ENCODE assay signal across 8 cellular contexts in genomic region chr3:130759692-130760338, GRCh38. TPM values are rescaled to one million over a fixed set of nuclear protein-coding genes. Genes with fewer than 3 reads are reported as not detected.
DNase-seq lines count a peak whose midpoint lies in the region; ATAC-seq, FAIRE-seq and TF ChIP-seq lines count a peak whose summit lies in the region.

No MANE protein-coding gene starts in this region.

- POLR2A ChIA-PET in activated B cell treated with CpG ODN at 0.5 μM for 24 hours (lab: Charles Lee) = interaction anchor here (3.5 kb wide), 1 partner anchor 134 kb away, joined by 13 read pairs; the partner anchor contains the start of gene ATP2C1

- no peak overlapping the region for H3K27ac ChIP-seq in dorsolateral prefrontal cortex
- H3K27ac ChIP-seq in testis = no peak overlapping the region

- ATAC-seq in HG03280 (IDR thresholded peaks at IDR 0.05; ENCODE audit: unreplicated experiment) (peak; percentile 75), activated B cell treated with CpG ODN at 0.5 μM for 24 hours (ENCODE audit: low read depth) (peak; percentile 57)

- TF ChIP-seq CTCF in AG09319 (IDR thresholded peaks at IDR 0.05; ENCODE audit: low read depth, low read length) (peak; percentile 81), activated B cell treated with CpG ODN at 0.5 μM for 24 hours (IDR thresholded peaks at IDR 0.05) (no peak), dorsolateral prefrontal cortex (IDR thresholded peaks at IDR 0.05 in 54 of 56, conservative IDR thresholded peaks at IDR 0.05 in 2 of 56; ENCODE audit: low read depth in 1 of 56, partially characterized antibody in 56 of 56) (peak; percentile 70 to 91 (median 82)), testis (IDR thresholded peaks at IDR 0.05) (peak; percentile 77 to 85 (median 78))

- no peak for TF ChIP-seq POLR2A in testis (IDR thresholded peaks at IDR 0.05)

- H3K27me3 ChIP-seq in dorsolateral prefrontal cortex (no peaks in the 10 kb centered on the region), testis (no peaks in the 10 kb centered on the region)

- H3K4me1 Mint-ChIP-seq in activated B cell treated with CpG ODN at 0.5 μM for 24 hours = no peaks in the 10 kb centered on the region

- intact Hi-C loops in activated B cell treated with CpG ODN at 0.5 μM for 24 hours (cut with micrococcal nuclease) = loop anchor here (1.0 to 5.0 kb wide), 2 partner anchors 133 to 1637 kb away; no protein-coding TSS in a partner anchor
- intact Hi-C loops in dorsolateral prefrontal cortex (cut with DNase I) = loop anchor here in 1 of 2 donors (5.0 to 10.0 kb wide), 2 partner anchors 132 to 265 kb away; partner anchors contain the start of genes ASTE1, ATP2C1 and NEK11
- intact Hi-C loops in testis (cut with DNase I; ENCODE audit: low total_unique reads) = no loop called here

- no peak for DNase-seq in AG09319 (ENCODE audit: extremely low read depth, low read depth)
- peak; percentile 26 for DNase-seq in GM18507 (ENCODE audit: extremely low spot score, insufficient read length, low read depth)
- peak; percentile 21 for DNase-seq in NCI-H446 treated with DMSO at 0.1 percent for 48 hours (lab: John Stamatoyannopoulos, UW)
- no peak for DNase-seq in activated B cell treated with CpG ODN at 0.5 μM for 24 hours
- DNase-seq in dorsolateral prefrontal cortex = peak in 3 of 10 donors; percentile 25 to 53 (median 52)
- DNase-seq in medulla oblongata (ENCODE audit: extremely low spot score) = peak; percentile 84
- peak; percentile 73 for DNase-seq in testis

- H3K36me3 ChIP-seq in testis (ENCODE audit: low read depth, missing control alignments) = no peaks in the 10 kb centered on the region

- CTCF ChIA-PET in activated B cell treated with CpG ODN at 0.5 μM for 24 hours (lab: Charles Lee) = interaction anchor here (1.1 to 2.8 kb wide), 4 partner anchors 12 to 134 kb away, joined by 3 to 20 read pairs (median 6); partner anchors contain the start of gene ATP2C1

- peaks cover 12% of the 10 kb centered on the region for H3K27me3 Mint-ChIP-seq in activated B cell treated with CpG ODN at 0.5 μM for 24 hours

- H3K27ac Mint-ChIP-seq in activated B cell treated with CpG ODN at 0.5 μM for 24 hours = no peak overlapping the region

- H3K9me3 ChIP-seq in testis = no peaks in the 10 kb centered on the region

- no peaks in the 10 kb centered on the region for H3K36me3 Mint-ChIP-seq in activated B cell treated with CpG ODN at 0.5 μM for 24 hours (ENCODE audit: low read depth)

- no peak overlapping the region for H3K4me3 Mint-ChIP-seq in activated B cell treated with CpG ODN at 0.5 μM for 24 hours

- H3K4me3 ChIP-seq in dorsolateral prefrontal cortex (peak overlapping the region in 4 of 59 donors; percentile 3 to 10 (median 6)), testis (no peak overlapping the region)

- H3K9me3 Mint-ChIP-seq in activated B cell treated with CpG ODN at 0.5 μM for 24 hours = no peaks in the 10 kb centered on the region

- no peaks in the 10 kb centered on the region for H3K4me1 ChIP-seq in testis

- 10 to 21% methylated on average over 4 of the region's 4 CpGs for WGBS in testis, 2 donors

- FAIRE-seq in GM18507 (lab: Jason Lieb, UNC) = peak; percentile 95

RNA-seq across cellular contexts. Expression of gene PIK3R4, which starts 13.2 kb away (rescaled TPM):
- total RNA-seq in activated B cell treated with CpG ODN at 0.5 μM for 24 hours = 22.1 and 32.4 TPM in 2 replicates
- total RNA-seq in dorsolateral prefrontal cortex = 10 to 100 TPM; 25.7 to 54.3 (median 38.9) TPM
- 10 to 100 TPM; 52.5 to 56.1 TPM for total RNA-seq in testis
- polyA plus RNA-seq in testis (ENCODE audit: insufficient read depth, low read depth, low replicate concordance) = 35.0 TPM

Comparison
In these comparisons a context has a peak if more than half of its experiments do, and no peak if none do; other contexts are left out.
1. DNase-seq: peak in GM18507 (single experiment), NCI-H446 treated with DMSO at 0.1 percent for 48 hours (single experiment), medulla oblongata (single experiment) and testis (single experiment); none in AG09319 (single experiment) and activated B cell treated with CpG ODN at 0.5 μM for 24 hours (single experiment).